27 cellular contexts compared by ENCODE assay signal in genomic region chr14:54828031-54828430, GRCh38.
"Had no signal": no experiment of that assay in that cellular context is flagged by ENCODE, and none has a peak within 500 bp of the region (broad histone marks: within the 10 kb centered on the region; RNA-seq: fewer than 3 reads in every experiment).

No MANE protein-coding gene starts in this region.

- H3K27me3 Mint-ChIP-seq: progenitor cell of endocrine pancreas; stimulated activated naive CD8-positive, alpha-beta T cell treated with anti-CD3 and anti-CD28 coated beads, Interleukin-15, Interleukin-2, amounts not matched to agents 100 ng/mL and 50 ng/mL, for 24 hours; type B pancreatic cell had no signal

- H3K4me1 ChIP-seq: neural progenitor cell, parathyroid adenoma, psoas muscle, right lobe of liver, sigmoid colon, stomach, tibial artery, transverse colon, upper lobe of right lung, uterus had no signal

- H3K79me2 ChIP-seq: parathyroid adenoma had no signal

- H3K4me3 Mint-ChIP-seq: natural killer cell; nephron; neural progenitor cell; stimulated activated effector memory CD8-positive, alpha-beta T cell treated with anti-CD3 and anti-CD28 coated beads, Interleukin-12 subunit alpha, Interleukin-12 subunit beta, amount 100 ng/mL, for 72 hours; stimulated activated naive B cell treated with anti-CD40 and anti-IgM and Interleukin-4, amounts not matched to agents 10 μg/mL and 1 μg/mL and 100 μg/mL, for 72 hours; stimulated activated naive CD8-positive, alpha-beta T cell treated with anti-CD3 and anti-CD28 coated beads, Interleukin-15, Interleukin-2, amounts not matched to agents 100 ng/mL and 50 ng/mL, for 24 hours; type B pancreatic cell had no signal

- H3K27me3 ChIP-seq: neural progenitor cell, ovary, right lobe of liver, sigmoid colon, stomach, tibial artery, transverse colon, upper lobe of right lung, uterus had no signal

- H3K4me2 ChIP-seq: neural progenitor cell had no signal

- H2AFZ ChIP-seq: neural progenitor cell, parathyroid adenoma had no signal

- H3K36me3 ChIP-seq: neural progenitor cell, ovary, right lobe of liver, sigmoid colon, stomach, tibial artery, transverse colon, upper lobe of right lung, uterus had no signal

- H3K4me3 ChIP-seq: neural progenitor cell, ovary, psoas muscle, right lobe of liver, sigmoid colon, stomach, tibial artery, transverse colon, upper lobe of right lung, uterus had no signal

- DNase-seq: natural killer cell; occipital lobe; ovary; posterior cingulate gyrus; psoas muscle; right cardiac atrium; right lobe of liver; sigmoid colon; small intestine; stimulated activated CD4-positive, alpha-beta T cell treated with anti-CD3 and anti-CD28 coated beads, Interleukin-15, amount 100 ng/mL, for 24 hours; stimulated activated CD4-positive, alpha-beta T cell treated with anti-CD3 and anti-CD28 coated beads, Interleukin-2, amount 100 ng/mL, for 24 hours; stimulated activated CD4-positive, alpha-beta T cell treated with anti-CD3 and anti-CD28 coated beads, Interleukin-2, amount 100 ng/mL, for 48 hours; stimulated activated CD4-positive, alpha-beta T cell treated with anti-CD3 and anti-CD28 coated beads, Interleukin-4, amount 100 ng/mL, for 24 hours; stimulated activated naive B cell treated with anti-CD40 and anti-IgM and Interleukin-4, amounts not matched to agents 10 μg/mL and 1 μg/mL and 100 μg/mL, for 72 hours; stimulated activated naive CD4-positive, alpha-beta T cell treated with Interleukin-2 at 50 U/mL for 16 hours; stomach; tibial artery; transverse colon; upper lobe of right lung; uterus had no signal

- H3K9ac ChIP-seq: neural progenitor cell, parathyroid adenoma had no signal

- H3K27ac Mint-ChIP-seq: natural killer cell; nephron; neural progenitor cell; progenitor cell of endocrine pancreas; stimulated activated effector memory CD8-positive, alpha-beta T cell treated with anti-CD3 and anti-CD28 coated beads, Interleukin-12 subunit alpha, Interleukin-12 subunit beta, amount 100 ng/mL, for 72 hours; stimulated activated naive B cell treated with anti-CD40 and anti-IgM and Interleukin-4, amounts not matched to agents 10 μg/mL and 1 μg/mL and 100 μg/mL, for 72 hours; stimulated activated naive CD8-positive, alpha-beta T cell treated with anti-CD3 and anti-CD28 coated beads, Interleukin-15, Interleukin-2, amounts not matched to agents 100 ng/mL and 50 ng/mL, for 24 hours; type B pancreatic cell had no signal

- H3K36me3 Mint-ChIP-seq: neural progenitor cell; stimulated activated effector memory CD8-positive, alpha-beta T cell treated with anti-CD3 and anti-CD28 coated beads, Interleukin-12 subunit alpha, Interleukin-12 subunit beta, amount 100 ng/mL, for 72 hours; type B pancreatic cell had no signal

- H3K9me3 ChIP-seq: ovary, right lobe of liver had no signal

- H3K4me1 Mint-ChIP-seq: natural killer cell; nephron; neural progenitor cell; stimulated activated effector memory CD8-positive, alpha-beta T cell treated with anti-CD3 and anti-CD28 coated beads, Interleukin-12 subunit alpha, Interleukin-12 subunit beta, amount 100 ng/mL, for 72 hours; stimulated activated naive B cell treated with anti-CD40 and anti-IgM and Interleukin-4, amounts not matched to agents 10 μg/mL and 1 μg/mL and 100 μg/mL, for 72 hours had no signal

- H3K27ac ChIP-seq: neural progenitor cell, ovary, parathyroid adenoma, psoas muscle, right lobe of liver, sigmoid colon, stomach, tibial artery, transverse colon, upper lobe of right lung, uterus had no signal
